1 cellular context compared by ENCODE assay signal in the genomic region with DNA sequence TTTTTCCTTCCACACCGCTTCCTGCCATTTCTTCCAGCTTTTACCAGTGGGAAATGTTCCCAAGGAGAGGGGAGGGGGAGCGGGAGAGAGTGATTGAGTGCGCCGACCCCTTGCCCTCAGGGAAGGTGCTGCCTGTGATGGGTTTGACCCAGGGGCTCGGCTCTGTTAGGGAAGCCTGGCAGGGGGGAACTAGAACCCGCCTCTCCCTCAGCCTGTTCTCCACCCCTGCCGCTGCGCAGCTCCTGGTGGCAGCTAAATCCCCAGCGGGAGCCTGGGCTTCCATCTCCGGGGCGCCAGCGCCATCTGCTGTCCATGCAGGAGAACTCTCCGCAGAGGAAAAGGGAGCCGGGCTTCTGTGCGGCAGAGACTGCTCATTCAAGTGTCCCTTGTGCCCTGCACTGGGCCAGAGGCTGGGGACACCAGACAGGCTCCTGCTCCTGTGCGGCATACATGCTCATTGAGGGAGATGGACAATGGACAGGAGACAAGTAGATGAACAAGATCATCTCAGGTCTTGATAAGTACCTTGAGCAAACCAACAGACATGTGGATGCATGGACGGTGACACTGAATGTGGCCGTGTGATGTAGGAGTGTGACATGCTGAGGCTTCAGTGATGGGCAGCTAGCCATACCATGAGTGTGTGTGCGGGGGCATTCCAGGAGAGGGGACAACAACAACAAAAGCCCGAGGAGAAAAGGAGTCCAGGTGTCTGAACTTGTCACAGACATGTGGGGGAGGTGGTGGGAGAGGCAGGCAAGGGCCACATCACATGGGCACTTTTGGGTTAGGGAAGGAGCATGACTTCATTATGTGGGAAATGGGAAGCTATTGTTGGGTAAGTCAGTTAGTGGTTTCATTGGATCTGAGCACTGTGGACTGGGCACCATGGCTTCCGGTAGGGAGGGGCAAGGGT.
TF ChIP-seq lines count a peak whose summit lies in the region.

No MANE protein-coding gene starts in this region.

TF ChIP-seq in HepG2, 621 proteins besides CTCF, POLR2A, EP300 and RAD21 (continued from another document and continues in another):
- TF ChIP-seq, protein P1, sequence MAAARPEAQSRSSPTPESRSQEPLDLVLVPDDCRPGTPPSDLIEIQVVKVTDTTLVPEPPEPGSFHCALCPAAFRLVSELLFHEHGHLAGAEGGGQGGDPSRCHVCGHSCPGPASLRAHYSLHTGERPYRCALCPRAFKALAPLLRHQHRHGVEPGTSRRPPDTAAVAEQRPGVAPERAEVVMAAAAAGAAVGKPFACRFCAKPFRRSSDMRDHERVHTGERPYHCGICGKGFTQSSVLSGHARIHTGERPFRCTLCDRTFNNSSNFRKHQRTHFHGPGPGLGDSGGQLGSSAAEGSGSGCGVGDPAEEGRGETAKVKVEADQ (CRISPR knock-in tag; IDR thresholded peaks at IDR 0.05; ENCODE audit: borderline replicate concordance), result 0 out of 2 replicates have a peak, but pooled peaks have one; percentile 54
- TF ChIP-seq NFYB (CRISPR knock-in tag; IDR thresholded peaks at IDR 0.05), result no peak
- TF ChIP-seq, protein P2, sequence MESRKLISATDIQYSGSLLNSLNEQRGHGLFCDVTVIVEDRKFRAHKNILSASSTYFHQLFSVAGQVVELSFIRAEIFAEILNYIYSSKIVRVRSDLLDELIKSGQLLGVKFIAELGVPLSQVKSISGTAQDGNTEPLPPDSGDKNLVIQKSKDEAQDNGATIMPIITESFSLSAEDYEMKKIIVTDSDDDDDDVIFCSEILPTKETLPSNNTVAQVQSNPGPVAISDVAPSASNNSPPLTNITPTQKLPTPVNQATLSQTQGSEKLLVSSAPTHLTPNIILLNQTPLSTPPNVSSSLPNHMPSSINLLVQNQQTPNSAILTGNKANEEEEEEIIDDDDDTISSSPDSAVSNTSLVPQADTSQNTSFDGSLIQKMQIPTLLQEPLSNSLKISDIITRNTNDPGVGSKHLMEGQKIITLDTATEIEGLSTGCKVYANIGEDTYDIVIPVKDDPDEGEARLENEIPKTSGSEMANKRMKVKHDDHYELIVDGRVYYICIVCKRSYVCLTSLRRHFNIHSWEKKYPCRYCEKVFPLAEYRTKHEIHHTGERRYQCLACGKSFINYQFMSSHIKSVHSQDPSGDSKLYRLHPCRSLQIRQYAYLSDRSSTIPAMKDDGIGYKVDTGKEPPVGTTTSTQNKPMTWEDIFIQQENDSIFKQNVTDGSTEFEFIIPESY (CRISPR knock-in tag; IDR thresholded peaks at IDR 0.05), result no peak
- TF ChIP-seq ZNF205 (CRISPR knock-in tag; IDR thresholded peaks at IDR 0.05), result no peak
- TF ChIP-seq CREB1 (IDR thresholded peaks at IDR 0.05), result no peak
- no peak for TF ChIP-seq CREB1 (CRISPR knock-in tag; IDR thresholded peaks at IDR 0.05)
- TF ChIP-seq KLF12 (CRISPR knock-in tag; IDR thresholded peaks at IDR 0.05; ENCODE audit: borderline replicate concordance), result no peak
- TF ChIP-seq, protein P3, sequence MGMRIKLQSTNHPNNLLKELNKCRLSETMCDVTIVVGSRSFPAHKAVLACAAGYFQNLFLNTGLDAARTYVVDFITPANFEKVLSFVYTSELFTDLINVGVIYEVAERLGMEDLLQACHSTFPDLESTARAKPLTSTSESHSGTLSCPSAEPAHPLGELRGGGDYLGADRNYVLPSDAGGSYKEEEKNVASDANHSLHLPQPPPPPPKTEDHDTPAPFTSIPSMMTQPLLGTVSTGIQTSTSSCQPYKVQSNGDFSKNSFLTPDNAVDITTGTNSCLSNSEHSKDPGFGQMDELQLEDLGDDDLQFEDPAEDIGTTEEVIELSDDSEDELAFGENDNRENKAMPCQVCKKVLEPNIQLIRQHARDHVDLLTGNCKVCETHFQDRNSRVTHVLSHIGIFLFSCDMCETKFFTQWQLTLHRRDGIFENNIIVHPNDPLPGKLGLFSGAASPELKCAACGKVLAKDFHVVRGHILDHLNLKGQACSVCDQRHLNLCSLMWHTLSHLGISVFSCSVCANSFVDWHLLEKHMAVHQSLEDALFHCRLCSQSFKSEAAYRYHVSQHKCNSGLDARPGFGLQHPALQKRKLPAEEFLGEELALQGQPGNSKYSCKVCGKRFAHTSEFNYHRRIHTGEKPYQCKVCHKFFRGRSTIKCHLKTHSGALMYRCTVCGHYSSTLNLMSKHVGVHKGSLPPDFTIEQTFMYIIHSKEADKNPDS (CRISPR knock-in tag; IDR thresholded peaks at IDR 0.05), result 0 out of 2 replicates have a peak, but pooled peaks have one; percentile 39
- TF ChIP-seq EEA1 (CRISPR knock-in tag; IDR thresholded peaks at IDR 0.05; ENCODE audit: borderline replicate concordance), result peak; percentile 58; the same call in 1 of the 2 replicates
- TF ChIP-seq, protein P4, sequence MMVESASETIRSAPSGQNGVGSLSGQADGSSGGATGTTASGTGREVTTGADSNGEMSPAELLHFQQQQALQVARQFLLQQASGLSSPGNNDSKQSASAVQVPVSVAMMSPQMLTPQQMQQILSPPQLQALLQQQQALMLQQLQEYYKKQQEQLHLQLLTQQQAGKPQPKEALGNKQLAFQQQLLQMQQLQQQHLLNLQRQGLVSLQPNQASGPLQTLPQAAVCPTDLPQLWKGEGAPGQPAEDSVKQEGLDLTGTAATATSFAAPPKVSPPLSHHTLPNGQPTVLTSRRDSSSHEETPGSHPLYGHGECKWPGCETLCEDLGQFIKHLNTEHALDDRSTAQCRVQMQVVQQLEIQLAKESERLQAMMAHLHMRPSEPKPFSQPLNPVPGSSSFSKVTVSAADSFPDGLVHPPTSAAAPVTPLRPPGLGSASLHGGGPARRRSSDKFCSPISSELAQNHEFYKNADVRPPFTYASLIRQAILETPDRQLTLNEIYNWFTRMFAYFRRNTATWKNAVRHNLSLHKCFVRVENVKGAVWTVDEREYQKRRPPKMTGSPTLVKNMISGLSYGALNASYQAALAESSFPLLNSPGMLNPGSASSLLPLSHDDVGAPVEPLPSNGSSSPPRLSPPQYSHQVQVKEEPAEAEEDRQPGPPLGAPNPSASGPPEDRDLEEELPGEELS (CRISPR knock-in tag; IDR thresholded peaks at IDR 0.05), result no peak
- peak; percentile 47; the same call in 1 of the 2 replicates for TF ChIP-seq SP4 (CRISPR knock-in tag; IDR thresholded peaks at IDR 0.05)
- peak; percentile 50; the same call in 1 of the 2 replicates for TF ChIP-seq RXRA (CRISPR knock-in tag; IDR thresholded peaks at IDR 0.05)
- no peak for TF ChIP-seq XBP1 (CRISPR knock-in tag; IDR thresholded peaks at IDR 0.05)
- peak; percentile 90 for TF ChIP-seq KDM2A (CRISPR knock-in tag; IDR thresholded peaks at IDR 0.05; ENCODE audit: borderline replicate concordance, low read depth)
- peak; percentile 71; the same call in 1 of the 2 replicates for TF ChIP-seq ZSCAN31 (CRISPR knock-in tag; IDR thresholded peaks at IDR 0.05; ENCODE audit: low read depth)
- no peak for TF ChIP-seq SRSF4 (IDR thresholded peaks at IDR 0.05; ENCODE audit: low read depth, low read length, poor library complexity, severe bottlenecking)
- TF ChIP-seq, protein P5, sequence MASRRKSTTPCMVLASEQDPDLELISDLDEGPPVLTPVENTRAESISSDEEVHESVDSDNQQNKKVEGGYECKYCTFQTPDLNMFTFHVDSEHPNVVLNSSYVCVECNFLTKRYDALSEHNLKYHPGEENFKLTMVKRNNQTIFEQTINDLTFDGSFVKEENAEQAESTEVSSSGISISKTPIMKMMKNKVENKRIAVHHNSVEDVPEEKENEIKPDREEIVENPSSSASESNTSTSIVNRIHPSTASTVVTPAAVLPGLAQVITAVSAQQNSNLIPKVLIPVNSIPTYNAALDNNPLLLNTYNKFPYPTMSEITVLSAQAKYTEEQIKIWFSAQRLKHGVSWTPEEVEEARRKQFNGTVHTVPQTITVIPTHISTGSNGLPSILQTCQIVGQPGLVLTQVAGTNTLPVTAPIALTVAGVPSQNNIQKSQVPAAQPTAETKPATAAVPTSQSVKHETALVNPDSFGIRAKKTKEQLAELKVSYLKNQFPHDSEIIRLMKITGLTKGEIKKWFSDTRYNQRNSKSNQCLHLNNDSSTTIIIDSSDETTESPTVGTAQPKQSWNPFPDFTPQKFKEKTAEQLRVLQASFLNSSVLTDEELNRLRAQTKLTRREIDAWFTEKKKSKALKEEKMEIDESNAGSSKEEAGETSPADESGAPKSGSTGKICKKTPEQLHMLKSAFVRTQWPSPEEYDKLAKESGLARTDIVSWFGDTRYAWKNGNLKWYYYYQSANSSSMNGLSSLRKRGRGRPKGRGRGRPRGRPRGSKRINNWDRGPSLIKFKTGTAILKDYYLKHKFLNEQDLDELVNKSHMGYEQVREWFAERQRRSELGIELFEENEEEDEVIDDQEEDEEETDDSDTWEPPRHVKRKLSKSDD (CRISPR knock-in tag; IDR thresholded peaks at IDR 0.05; ENCODE audit: low read depth), result no peak
- TF ChIP-seq NR2F1 (CRISPR knock-in tag; IDR thresholded peaks at IDR 0.05), result no peak
- peak; percentile 29; the same call in 1 of the 2 replicates for TF ChIP-seq FOSL2 (CRISPR knock-in tag; IDR thresholded peaks at IDR 0.05)
- TF ChIP-seq ZFP1 (CRISPR knock-in tag; IDR thresholded peaks at IDR 0.05), result no peak
- no peak for TF ChIP-seq ZNF333 (CRISPR knock-in tag; IDR thresholded peaks at IDR 0.05; ENCODE audit: borderline replicate concordance)
- TF ChIP-seq, protein P6, sequence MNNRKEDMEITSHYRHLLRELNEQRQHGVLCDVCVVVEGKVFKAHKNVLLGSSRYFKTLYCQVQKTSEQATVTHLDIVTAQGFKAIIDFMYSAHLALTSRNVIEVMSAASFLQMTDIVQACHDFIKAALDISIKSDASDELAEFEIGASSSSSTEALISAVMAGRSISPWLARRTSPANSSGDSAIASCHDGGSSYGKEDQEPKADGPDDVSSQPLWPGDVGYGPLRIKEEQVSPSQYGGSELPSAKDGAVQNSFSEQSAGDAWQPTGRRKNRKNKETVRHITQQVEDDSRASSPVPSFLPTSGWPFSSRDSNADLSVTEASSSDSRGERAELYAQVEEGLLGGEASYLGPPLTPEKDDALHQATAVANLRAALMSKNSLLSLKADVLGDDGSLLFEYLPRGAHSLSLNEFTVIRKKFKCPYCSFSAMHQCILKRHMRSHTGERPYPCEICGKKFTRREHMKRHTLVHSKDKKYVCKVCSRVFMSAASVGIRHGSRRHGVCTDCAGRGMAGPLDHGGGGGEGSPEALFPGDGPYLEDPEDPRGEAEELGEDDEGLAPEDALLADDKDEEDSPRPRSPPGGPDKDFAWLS (CRISPR knock-in tag; IDR thresholded peaks at IDR 0.05; ENCODE audit: borderline replicate concordance), result no peak
- TF ChIP-seq ZBTB21 (CRISPR knock-in tag; IDR thresholded peaks at IDR 0.05), result no peak
- no peak for TF ChIP-seq MZF1 (CRISPR knock-in tag; IDR thresholded peaks at IDR 0.05; ENCODE audit: borderline replicate concordance)
- TF ChIP-seq, protein P7, sequence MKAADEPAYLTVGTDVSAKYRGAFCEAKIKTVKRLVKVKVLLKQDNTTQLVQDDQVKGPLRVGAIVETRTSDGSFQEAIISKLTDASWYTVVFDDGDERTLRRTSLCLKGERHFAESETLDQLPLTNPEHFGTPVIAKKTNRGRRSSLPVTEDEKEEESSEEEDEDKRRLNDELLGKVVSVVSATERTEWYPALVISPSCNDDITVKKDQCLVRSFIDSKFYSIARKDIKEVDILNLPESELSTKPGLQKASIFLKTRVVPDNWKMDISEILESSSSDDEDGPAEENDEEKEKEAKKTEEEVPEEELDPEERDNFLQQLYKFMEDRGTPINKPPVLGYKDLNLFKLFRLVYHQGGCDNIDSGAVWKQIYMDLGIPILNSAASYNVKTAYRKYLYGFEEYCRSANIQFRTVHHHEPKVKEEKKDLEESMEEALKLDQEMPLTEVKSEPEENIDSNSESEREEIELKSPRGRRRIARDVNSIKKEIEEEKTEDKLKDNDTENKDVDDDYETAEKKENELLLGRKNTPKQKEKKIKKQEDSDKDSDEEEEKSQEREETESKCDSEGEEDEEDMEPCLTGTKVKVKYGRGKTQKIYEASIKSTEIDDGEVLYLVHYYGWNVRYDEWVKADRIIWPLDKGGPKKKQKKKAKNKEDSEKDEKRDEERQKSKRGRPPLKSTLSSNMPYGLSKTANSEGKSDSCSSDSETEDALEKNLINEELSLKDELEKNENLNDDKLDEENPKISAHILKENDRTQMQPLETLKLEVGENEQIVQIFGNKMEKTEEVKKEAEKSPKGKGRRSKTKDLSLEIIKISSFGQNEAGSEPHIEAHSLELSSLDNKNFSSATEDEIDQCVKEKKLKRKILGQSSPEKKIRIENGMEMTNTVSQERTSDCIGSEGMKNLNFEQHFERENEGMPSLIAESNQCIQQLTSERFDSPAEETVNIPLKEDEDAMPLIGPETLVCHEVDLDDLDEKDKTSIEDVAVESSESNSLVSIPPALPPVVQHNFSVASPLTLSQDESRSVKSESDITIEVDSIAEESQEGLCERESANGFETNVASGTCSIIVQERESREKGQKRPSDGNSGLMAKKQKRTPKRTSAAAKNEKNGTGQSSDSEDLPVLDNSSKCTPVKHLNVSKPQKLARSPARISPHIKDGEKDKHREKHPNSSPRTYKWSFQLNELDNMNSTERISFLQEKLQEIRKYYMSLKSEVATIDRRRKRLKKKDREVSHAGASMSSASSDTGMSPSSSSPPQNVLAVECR (CRISPR knock-in tag; IDR thresholded peaks at IDR 0.05; ENCODE audit: borderline replicate concordance), result peak; percentile 36; the same call in 1 of the 2 replicates
- no peak for TF ChIP-seq ZNF329 (CRISPR knock-in tag; IDR thresholded peaks at IDR 0.05; ENCODE audit: low read depth)
- TF ChIP-seq, protein P8, sequence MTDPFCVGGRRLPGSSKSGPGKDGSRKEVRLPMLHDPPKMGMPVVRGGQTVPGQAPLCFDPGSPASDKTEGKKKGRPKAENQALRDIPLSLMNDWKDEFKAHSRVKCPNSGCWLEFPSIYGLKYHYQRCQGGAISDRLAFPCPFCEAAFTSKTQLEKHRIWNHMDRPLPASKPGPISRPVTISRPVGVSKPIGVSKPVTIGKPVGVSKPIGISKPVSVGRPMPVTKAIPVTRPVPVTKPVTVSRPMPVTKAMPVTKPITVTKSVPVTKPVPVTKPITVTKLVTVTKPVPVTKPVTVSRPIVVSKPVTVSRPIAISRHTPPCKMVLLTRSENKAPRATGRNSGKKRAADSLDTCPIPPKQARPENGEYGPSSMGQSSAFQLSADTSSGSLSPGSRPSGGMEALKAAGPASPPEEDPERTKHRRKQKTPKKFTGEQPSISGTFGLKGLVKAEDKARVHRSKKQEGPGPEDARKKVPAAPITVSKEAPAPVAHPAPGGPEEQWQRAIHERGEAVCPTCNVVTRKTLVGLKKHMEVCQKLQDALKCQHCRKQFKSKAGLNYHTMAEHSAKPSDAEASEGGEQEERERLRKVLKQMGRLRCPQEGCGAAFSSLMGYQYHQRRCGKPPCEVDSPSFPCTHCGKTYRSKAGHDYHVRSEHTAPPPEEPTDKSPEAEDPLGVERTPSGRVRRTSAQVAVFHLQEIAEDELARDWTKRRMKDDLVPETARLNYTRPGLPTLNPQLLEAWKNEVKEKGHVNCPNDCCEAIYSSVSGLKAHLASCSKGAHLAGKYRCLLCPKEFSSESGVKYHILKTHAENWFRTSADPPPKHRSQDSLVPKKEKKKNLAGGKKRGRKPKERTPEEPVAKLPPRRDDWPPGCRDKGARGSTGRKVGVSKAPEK (CRISPR knock-in tag; IDR thresholded peaks at IDR 0.05; ENCODE audit: borderline replicate concordance), result no peak
